10 cellular contexts compared by ENCODE assay signal in genomic region chr12:26874501-26875296, GRCh38. TPM values are rescaled to one million over a fixed set of nuclear protein-coding genes. Genes with fewer than 3 reads are reported as not detected.
A peak's percentile ranks its signal among the peaks of the same experiment; 100 is the strongest.
DNase-seq lines count a peak whose midpoint lies in the region; ATAC-seq and TF ChIP-seq lines count a peak whose summit lies in the region.
"Had no signal": no experiment of that assay in that cellular context is flagged by ENCODE, and none has a peak within 500 bp of the region (broad histone marks: within the 10 kb centered on the region; RNA-seq: fewer than 3 reads in every experiment).

No MANE protein-coding gene starts in this region.

- no peak for TF ChIP-seq CTCF in GM06990 (IDR thresholded peaks at IDR 0.05; ENCODE audit: insufficient read depth, low read length, poor library complexity, severe bottlenecking)

- DNase-seq in GM06990 (ENCODE audit: extremely low read depth, insufficient read length) (peak; percentile 28), SJCRH30 (peak; percentile 22 to 69), NCI-H1694 treated with DMSO at 0.1 percent for 48 hours (lab: John Stamatoyannopoulos, UW) (no peak), hippocampal formation (lab: John Stamatoyannopoulos, UW) (no peak)
- DNase-seq in activated naive CD4-positive, alpha-beta T cell treated with anti-CD3 and anti-CD28 coated beads for 36 hours: no peak
- no peak for DNase-seq in stimulated activated CD4-positive, alpha-beta T cell treated with anti-CD3 and anti-CD28 coated beads, Interleukin-4, amount 100 ng/mL, for 1 hour
- DNase-seq: NCI-H774 had no signal

- H3K4me1 Mint-ChIP-seq in activated naive CD4-positive, alpha-beta T cell treated with anti-CD3 and anti-CD28 coated beads for 36 hours (ENCODE audit: low read depth): peaks cover 3% of the 10 kb centered on the region

- no peak overlapping the region for H3K4me3 ChIP-seq in GM06990 (replicated peaks; ENCODE audit: low read depth, low read length)
- H3K4me3 ChIP-seq in SJCRH30: no peak overlapping the region

- CTCF ChIA-PET in activated naive CD4-positive, alpha-beta T cell treated with anti-CD3 and anti-CD28 coated beads for 36 hours (lab: Charles Lee): interaction anchor here (0.6 to 2.5 kb wide), 3 partner anchors 11 to 140 kb away, joined by 3 to 19 read pairs (median 15); no protein-coding TSS in a partner anchor

- ATAC-seq in GM19452 (IDR thresholded peaks at IDR 0.05; ENCODE audit: unreplicated experiment) (peak; percentile 67), HG03103 (IDR thresholded peaks at IDR 0.05; ENCODE audit: low read depth, unreplicated experiment) (peak; percentile 68)
- ATAC-seq: natural killer cell treated with Interleukin-12 subunit alpha and Interleukin-12 subunit beta and Interleukin-15 and Interleukin-18, amount 100 ng/mL, for 72 hours had no signal

- intact Hi-C loops in activated naive CD4-positive, alpha-beta T cell treated with anti-CD3 and anti-CD28 coated beads for 36 hours (cut with micrococcal nuclease): no loop called here

- H3K9me3 ChIP-seq in SJCRH30 (replicated peaks): no peaks in the 10 kb centered on the region; the same call in 1 of the 2 replicates

- peaks cover 8% of the 10 kb centered on the region for H3K27me3 Mint-ChIP-seq in activated naive CD4-positive, alpha-beta T cell treated with anti-CD3 and anti-CD28 coated beads for 36 hours (ENCODE audit: low read depth)

- no peaks in the 10 kb centered on the region for H3K36me3 ChIP-seq in GM06990 (ENCODE audit: control insufficient read depth, insufficient read depth, low read length)
- no peaks in the 10 kb centered on the region for H3K36me3 ChIP-seq in SJCRH30

- no peaks in the 10 kb centered on the region for H3K36me3 Mint-ChIP-seq in activated naive CD4-positive, alpha-beta T cell treated with anti-CD3 and anti-CD28 coated beads for 36 hours (ENCODE audit: low read depth)
- H3K36me3 Mint-ChIP-seq: natural killer cell treated with Interleukin-12 subunit alpha and Interleukin-12 subunit beta and Interleukin-15 and Interleukin-18, amount 100 ng/mL, for 72 hours had no signal

- H3K9me3 Mint-ChIP-seq in activated naive CD4-positive, alpha-beta T cell treated with anti-CD3 and anti-CD28 coated beads for 36 hours: no peaks in the 10 kb centered on the region
- H3K9me3 Mint-ChIP-seq: natural killer cell treated with Interleukin-12 subunit alpha and Interleukin-12 subunit beta and Interleukin-15 and Interleukin-18, amount 100 ng/mL, for 72 hours had no signal

- H3K27ac ChIP-seq in SJCRH30: no peak overlapping the region

- H3K27me3 ChIP-seq in GM06990 (replicated peaks; ENCODE audit: control insufficient read depth, insufficient read depth, low read length) (no peaks in the 10 kb centered on the region), SJCRH30 (no peaks in the 10 kb centered on the region)

- H3K4me1 ChIP-seq in SJCRH30: peaks cover 32% of the 10 kb centered on the region

- no peak overlapping the region for H3K4me3 Mint-ChIP-seq in activated naive CD4-positive, alpha-beta T cell treated with anti-CD3 and anti-CD28 coated beads for 36 hours
- H3K4me3 Mint-ChIP-seq: natural killer cell treated with Interleukin-12 subunit alpha and Interleukin-12 subunit beta and Interleukin-15 and Interleukin-18, amount 100 ng/mL, for 72 hours had no signal

- H3K27ac Mint-ChIP-seq in activated naive CD4-positive, alpha-beta T cell treated with anti-CD3 and anti-CD28 coated beads for 36 hours: no peak overlapping the region
- H3K27ac Mint-ChIP-seq: natural killer cell treated with Interleukin-12 subunit alpha and Interleukin-12 subunit beta and Interleukin-15 and Interleukin-18, amount 100 ng/mL, for 72 hours had no signal

RNA-seq across cellular contexts. Expression of gene ITPR2, which starts 41.7 kb away (rescaled TPM):
- 7.8 and 8.7 TPM in 2 replicates for total RNA-seq in SJCRH30 (2014; rRNA removed; shearing (Covaris generic))
- 10 to 100 TPM; 24.4 to 24.5 TPM for total RNA-seq in activated naive CD4-positive, alpha-beta T cell treated with anti-CD3 and anti-CD28 coated beads for 36 hours

Comparison
In these comparisons a context has a peak if more than half of its experiments do, and no peak if none do; other contexts are left out.
1. DNase-seq: peak in GM06990 (single experiment) and SJCRH30 (2 of 2); none in NCI-H1694 treated with DMSO at 0.1 percent for 48 hours (single experiment), activated naive CD4-positive, alpha-beta T cell treated with anti-CD3 and anti-CD28 coated beads for 36 hours (single experiment), stimulated activated CD4-positive, alpha-beta T cell treated with anti-CD3 and anti-CD28 coated beads, Interleukin-4, amount 100 ng/mL, for 1 hour (single experiment) and hippocampal formation (0 of 2).